8 cellular contexts compared by ENCODE assay signal in the genomic region with DNA sequence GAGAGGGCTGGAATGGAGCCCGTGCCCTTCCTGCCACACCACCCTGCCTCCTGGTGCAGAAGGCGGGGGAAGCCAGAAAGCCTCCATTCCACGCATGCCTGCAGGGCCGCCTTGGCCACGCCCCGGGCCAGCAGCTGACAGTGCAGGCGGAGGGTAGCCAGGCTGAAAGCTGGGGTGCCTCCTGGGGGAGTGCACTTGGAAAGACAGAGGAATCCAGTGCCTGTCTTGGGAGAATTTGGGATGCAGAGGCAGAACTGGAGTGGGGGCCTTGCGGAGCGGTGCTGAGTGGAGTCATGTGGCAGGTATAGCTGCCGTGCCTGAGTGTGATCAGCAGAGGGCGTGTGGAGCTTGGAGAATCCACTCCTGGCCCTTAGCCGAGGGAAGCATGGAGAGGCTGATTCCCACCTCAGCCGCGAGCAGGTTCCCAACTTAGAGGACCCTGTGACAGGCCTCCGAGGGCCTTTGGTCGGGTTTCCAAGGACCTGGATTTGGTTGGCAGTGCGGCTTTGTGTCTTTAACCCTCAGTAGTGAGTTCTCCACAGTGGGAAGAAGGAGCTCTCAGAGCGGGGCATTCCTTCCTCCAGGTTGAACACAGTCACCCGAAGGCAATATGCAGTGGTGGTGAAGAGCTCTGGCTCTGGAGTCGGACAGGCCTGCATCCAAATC. TPM values are rescaled to one million over a fixed set of nuclear protein-coding genes. Genes with fewer than 3 reads are reported as not detected.
DNase-seq lines count a peak whose midpoint lies in the region; ATAC-seq and TF ChIP-seq lines count a peak whose summit lies in the region.

No MANE protein-coding gene starts in this region.

- peaks cover 21% of the 10 kb centered on the region for H3K4me1 ChIP-seq in stomach smooth muscle (ENCODE audit: control insufficient read depth, insufficient read depth, low read length)

- no peaks in the 10 kb centered on the region for H3K36me3 ChIP-seq in neural cell (ENCODE audit: insufficient read depth, low read length)
- H3K36me3 ChIP-seq in stomach smooth muscle (ENCODE audit: control insufficient read depth in 2 of 2, insufficient read depth in 2 of 2, low read length in 2 of 2) = peaks cover 0 to 2% of the 10 kb centered on the region in 2 donors

- H3K79me2 ChIP-seq in neural cell (replicated peaks; ENCODE audit: insufficient read depth, low read length) = no peaks in the 10 kb centered on the region

- no peaks in the 10 kb centered on the region for H3K9me2 ChIP-seq in neural cell (ENCODE audit: insufficient read depth, low read length)

- no peaks in the 10 kb centered on the region for H4K20me1 ChIP-seq in neural cell (ENCODE audit: insufficient read depth)

- peak; percentile 95 for TF ChIP-seq CTCF in neural cell (IDR thresholded peaks at IDR 0.05; ENCODE audit: poor library complexity, severe bottlenecking)

- peak; percentile 78 for DNase-seq in CD1c-positive myeloid dendritic cell (ENCODE audit: extremely low spot score)
- DNase-seq in Kasumi-1 (lab: John Stamatoyannopoulos, UW) = peak; percentile 82
- peak; percentile 81 for DNase-seq in RPMI8226
- peak; percentile 55 for DNase-seq in activated effector memory CD4-positive, alpha-beta T cell treated with Interleukin-2 at 50 U/mL for 16 hours
- peak; percentile 73 for DNase-seq in fibroblast of the conjunctiva (ENCODE audit: low read depth)

- peak; percentile 93 for TF ChIP-seq RAD21 in neural cell (conservative IDR thresholded peaks at IDR 0.05)

- H3K4me2 ChIP-seq in neural cell (ENCODE audit: low read length) = no peak overlapping the region

- no peaks in the 10 kb centered on the region for H3K27me3 ChIP-seq in neural cell (ENCODE audit: insufficient read depth, low read depth, low read length)
- H3K27me3 ChIP-seq in stomach smooth muscle (ENCODE audit: control insufficient read depth in 1 of 2, insufficient read depth in 2 of 2, low read length in 2 of 2) = no peaks in the 10 kb centered on the region

- TF ChIP-seq EP300 in neural cell (conservative IDR thresholded peaks at IDR 0.05; ENCODE audit: poor library complexity, severe bottlenecking) = peak; percentile 10

- no peak overlapping the region for H3K27ac ChIP-seq in neural cell (ENCODE audit: low read length)
- H3K27ac ChIP-seq in stomach smooth muscle (ENCODE audit: low read length) = peak overlapping the region; percentile 53

- H3K9me3 ChIP-seq in neural cell (ENCODE audit: low read length) (no peaks in the 10 kb centered on the region), stomach smooth muscle (ENCODE audit: control insufficient read depth in 2 of 2, low read length in 2 of 2) (no peaks in the 10 kb centered on the region)

- no peaks in the 10 kb centered on the region for H3F3A ChIP-seq in neural cell (ENCODE audit: insufficient read depth, low read length, poor library complexity, severe bottlenecking)

- peak overlapping the region; percentile 45 for H3K4me3 ChIP-seq in neural cell (ENCODE audit: low read length)
- H3K4me3 ChIP-seq in stomach smooth muscle (ENCODE audit: low read length in 2 of 2) = peak overlapping the region; percentile 73 to 78

- H3K9ac ChIP-seq in neural cell (ENCODE audit: low read length) (peak overlapping the region; percentile 22), stomach smooth muscle (ENCODE audit: low read length in 2 of 2) (peak overlapping the region; percentile 9 to 58)

- peak; percentile 69 for ATAC-seq in GM21360 (IDR thresholded peaks at IDR 0.05; ENCODE audit: unreplicated experiment)

- H2AFZ ChIP-seq in neural cell (ENCODE audit: low read depth, low read length) = peak overlapping the region; percentile 17

TF ChIP-seq in neural cell, 6 proteins besides CTCF, POLR2A, EP300 and RAD21:
- TF ChIP-seq, protein P1, sequence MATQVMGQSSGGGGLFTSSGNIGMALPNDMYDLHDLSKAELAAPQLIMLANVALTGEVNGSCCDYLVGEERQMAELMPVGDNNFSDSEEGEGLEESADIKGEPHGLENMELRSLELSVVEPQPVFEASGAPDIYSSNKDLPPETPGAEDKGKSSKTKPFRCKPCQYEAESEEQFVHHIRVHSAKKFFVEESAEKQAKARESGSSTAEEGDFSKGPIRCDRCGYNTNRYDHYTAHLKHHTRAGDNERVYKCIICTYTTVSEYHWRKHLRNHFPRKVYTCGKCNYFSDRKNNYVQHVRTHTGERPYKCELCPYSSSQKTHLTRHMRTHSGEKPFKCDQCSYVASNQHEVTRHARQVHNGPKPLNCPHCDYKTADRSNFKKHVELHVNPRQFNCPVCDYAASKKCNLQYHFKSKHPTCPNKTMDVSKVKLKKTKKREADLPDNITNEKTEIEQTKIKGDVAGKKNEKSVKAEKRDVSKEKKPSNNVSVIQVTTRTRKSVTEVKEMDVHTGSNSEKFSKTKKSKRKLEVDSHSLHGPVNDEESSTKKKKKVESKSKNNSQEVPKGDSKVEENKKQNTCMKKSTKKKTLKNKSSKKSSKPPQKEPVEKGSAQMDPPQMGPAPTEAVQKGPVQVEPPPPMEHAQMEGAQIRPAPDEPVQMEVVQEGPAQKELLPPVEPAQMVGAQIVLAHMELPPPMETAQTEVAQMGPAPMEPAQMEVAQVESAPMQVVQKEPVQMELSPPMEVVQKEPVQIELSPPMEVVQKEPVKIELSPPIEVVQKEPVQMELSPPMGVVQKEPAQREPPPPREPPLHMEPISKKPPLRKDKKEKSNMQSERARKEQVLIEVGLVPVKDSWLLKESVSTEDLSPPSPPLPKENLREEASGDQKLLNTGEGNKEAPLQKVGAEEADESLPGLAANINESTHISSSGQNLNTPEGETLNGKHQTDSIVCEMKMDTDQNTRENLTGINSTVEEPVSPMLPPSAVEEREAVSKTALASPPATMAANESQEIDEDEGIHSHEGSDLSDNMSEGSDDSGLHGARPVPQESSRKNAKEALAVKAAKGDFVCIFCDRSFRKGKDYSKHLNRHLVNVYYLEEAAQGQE (IDR thresholded peaks at IDR 0.05; ENCODE audit: borderline replicate concordance) = no peak
- TF ChIP-seq MXI1 (conservative IDR thresholded peaks at IDR 0.05; ENCODE audit: poor library complexity, severe bottlenecking) = peak; percentile 69
- TF ChIP-seq SMC3 (conservative IDR thresholded peaks at IDR 0.05; ENCODE audit: poor library complexity) = peak; percentile 91
- no peak for TF ChIP-seq EZH2 (IDR thresholded peaks at IDR 0.05; ENCODE audit: borderline replicate concordance, insufficient read depth, low read length, poor library complexity, severe bottlenecking)

RNA-seq across cellular contexts. Expression of a gene that starts 9.1 kb away (rescaled TPM):
- 66.0 and 80.8 TPM in 2 replicates for polyA plus RNA-seq in neural cell
- polyA minus RNA-seq in neural cell = 27.3 and 27.4 TPM in 2 replicates

RNA-seq across cellular contexts. Expression of a gene that starts 21.8 kb away (rescaled TPM):
- 31.6 and 34.2 TPM in 2 replicates for polyA plus RNA-seq in neural cell
- 35.8 and 43.8 TPM in 2 replicates for polyA minus RNA-seq in neural cell

RNA-seq across cellular contexts. Expression of a gene that starts 39.5 kb away (rescaled TPM):
- 94.5 and 108 TPM in 2 replicates for polyA plus RNA-seq in neural cell
- 42.8 and 49.9 TPM in 2 replicates for polyA minus RNA-seq in neural cell

RNA-seq across cellular contexts. Expression of a gene that starts 39.9 kb away (rescaled TPM):
- 22.3 and 31.0 TPM in 2 replicates for polyA plus RNA-seq in neural cell
- polyA minus RNA-seq in neural cell = 12.4 and 14.6 TPM in 2 replicates

RNA-seq across cellular contexts. Expression of a gene that starts 58.5 kb away (rescaled TPM):
- polyA plus RNA-seq in neural cell = 1.1 and 1.8 TPM in 2 replicates
- 1.2 and 1.5 TPM in 2 replicates for polyA minus RNA-seq in neural cell
